Comparison of ENCODE assay signal across 16 cellular contexts in the genomic region with DNA sequence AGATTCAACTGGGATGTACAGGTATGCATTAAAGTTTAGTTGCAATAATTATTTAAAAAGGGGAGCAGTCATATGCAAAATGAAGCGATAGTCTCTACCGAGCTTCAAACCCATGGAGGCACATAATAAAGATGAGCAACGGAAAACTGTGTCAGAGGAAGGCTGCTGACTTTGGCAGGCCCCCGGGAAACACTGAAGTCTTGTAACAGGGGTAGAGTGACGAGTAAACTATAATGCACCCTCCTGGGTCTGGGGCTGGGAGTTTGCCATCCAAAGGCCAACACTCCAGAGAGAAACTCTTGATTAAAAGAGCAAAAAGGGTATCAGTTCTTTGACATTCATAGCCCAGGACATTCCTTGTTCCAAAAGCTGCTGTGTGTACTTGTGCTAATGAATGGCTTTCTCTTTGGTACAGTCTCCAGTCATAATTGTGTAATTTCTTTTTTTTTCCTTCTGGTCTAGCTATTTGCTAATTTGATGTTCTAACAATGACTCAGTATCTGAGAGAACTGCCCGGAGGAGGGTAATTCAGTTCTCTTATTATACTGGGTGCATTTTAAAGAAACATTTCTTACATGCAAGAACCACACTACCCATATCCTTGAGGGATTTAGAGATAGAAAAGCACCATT. TPM values are rescaled to one million over a fixed set of nuclear protein-coding genes. Genes with fewer than 3 reads are reported as not detected.
DNase-seq lines count a peak whose midpoint lies in the region; ATAC-seq, FAIRE-seq and TF ChIP-seq lines count a peak whose summit lies in the region.
"Had no signal": no experiment of that assay in that cellular context is flagged by ENCODE, and none has a peak within 500 bp of the region (broad histone marks: within the 10 kb centered on the region; RNA-seq: fewer than 3 reads in every experiment).

No MANE protein-coding gene starts in this region.

- ATAC-seq in A549 (peak; percentile 44 to 63; a peak in 2 of 6 replicates), GM18517 (IDR thresholded peaks at IDR 0.05; ENCODE audit: unreplicated experiment) (no peak), GM18505 (IDR thresholded peaks at IDR 0.05; ENCODE audit: unreplicated experiment) (no peak), GM21360 (IDR thresholded peaks at IDR 0.05; ENCODE audit: unreplicated experiment) (no peak)
- ATAC-seq: T-cell had no signal

- TF ChIP-seq EP300 in A549 (IDR thresholded peaks at IDR 0.05): no peak

- no peak for DNase-seq in A549 (ENCODE audit: low read depth in 1 of 2, low spot score in 1 of 2)
- peak; percentile 75 for DNase-seq in HFFc6
- DNase-seq in bronchial epithelial cell (ENCODE audit: low read depth): peak; percentile 91
- DNase-seq in kidney epithelial cell (ENCODE audit: low read depth): peak; percentile 56
- no peak for DNase-seq in effector CD8-positive, alpha-beta T cell (lab: John Stamatoyannopoulos, UW)
- DNase-seq: activated CD4-positive, alpha-beta T cell treated with anti-CD3 and anti-CD28 coated beads, Interleukin-2, amount 50 U/mL, for 1 hour; hippocampal formation; NCI-H1694; T-cell had no signal

- no peaks in the 10 kb centered on the region for H3K27me3 ChIP-seq in bronchial epithelial cell (ENCODE audit: control insufficient read depth, insufficient read depth, low read length)
- no peaks in the 10 kb centered on the region for H3K27me3 ChIP-seq in kidney epithelial cell (ENCODE audit: control insufficient read depth, insufficient read depth, low read length)

- no peaks in the 10 kb centered on the region for H3K9me3 ChIP-seq in A549
- H3K9me3 ChIP-seq: BLaER1 treated with 17β-estradiol and CSF1 and Interleukin-3, amounts not matched to agents 10 nM and 100 nM had no signal

- CTCF ChIA-PET in A549 (lab: Yijun Ruan, JAX): interaction anchor here (1.1 to 1.2 kb wide), 2 partner anchors 44 to 321 kb away, joined by 3 to 5 read pairs; no protein-coding TSS in a partner anchor

- H3K4me1 ChIP-seq in A549: peaks cover 22% of the 10 kb centered on the region

- no peak for TF ChIP-seq RAD21 in A549 (conservative IDR thresholded peaks at IDR 0.05 in 1 of 2, IDR thresholded peaks at IDR 0.05 in 1 of 2)

- peak overlapping the region; percentile 35; the same call in 2 of the 3 replicates for H3K4me2 ChIP-seq in A549

- H3K36me3 Mint-ChIP-seq in HFFc6 (ENCODE audit: low read depth): peaks cover 31% of the 10 kb centered on the region
- H3K36me3 Mint-ChIP-seq: T-cell had no signal

- no peak for FAIRE-seq in A549 (lab: Jason Lieb, UNC)
- FAIRE-seq in bronchial epithelial cell (lab: Jason Lieb, UNC): no peak
- FAIRE-seq: colon had no signal

- H3K27me3 Mint-ChIP-seq in HFFc6 (ENCODE audit: insufficient read depth): no peaks in the 10 kb centered on the region

- no peaks in the 10 kb centered on the region for H3K36me3 ChIP-seq in bronchial epithelial cell (ENCODE audit: control insufficient read depth, insufficient read depth, low read length)
- H3K36me3 ChIP-seq in kidney epithelial cell (ENCODE audit: control insufficient read depth, insufficient read depth, low read length): no peaks in the 10 kb centered on the region
- H3K36me3 ChIP-seq: BLaER1 treated with 17β-estradiol and CSF1 and Interleukin-3, amounts not matched to agents 10 nM and 100 nM had no signal

- peak overlapping the region in 1 of 2 experiments; percentile 29; a peak in 2 of 6 replicates for H3K27ac ChIP-seq in A549
- H3K27ac ChIP-seq: BLaER1 treated with 17β-estradiol and CSF1 and Interleukin-3, amounts not matched to agents 10 nM and 100 nM had no signal

- H3K4me1 Mint-ChIP-seq in HFFc6 (ENCODE audit: low read depth): peaks cover 70% of the 10 kb centered on the region
- H3K4me1 Mint-ChIP-seq: T-cell had no signal

- 46% methylated on average over 6 of the region's 6 CpGs for WGBS in A549 (ENCODE audit: missing lambda C conversion rate)

- TF ChIP-seq POLR2A in A549 (IDR thresholded peaks at IDR 0.05; ENCODE audit: low read length): no peak
- TF ChIP-seq POLR2A in GM18505 (IDR thresholded peaks at IDR 0.05; ENCODE audit: borderline replicate concordance, extremely low read depth, insufficient read depth, insufficient read length): no peak

- POLR2A ChIA-PET in A549 (lab: Yijun Ruan, JAX): no interaction called here

- peak overlapping the region; percentile 64 for H3K4me3 Mint-ChIP-seq in HFFc6
- H3K4me3 Mint-ChIP-seq: T-cell, type B pancreatic cell had no signal

- peak overlapping the region; percentile 73 for H3K27ac Mint-ChIP-seq in HFFc6
- H3K27ac Mint-ChIP-seq: T-cell, type B pancreatic cell had no signal

- no peaks in the 10 kb centered on the region for H3K9me3 Mint-ChIP-seq in HFFc6
- H3K9me3 Mint-ChIP-seq: T-cell, type B pancreatic cell had no signal

- no peak overlapping the region for H3K4me3 ChIP-seq in A549
- H3K4me3 ChIP-seq in bronchial epithelial cell (ENCODE audit: low read depth, low read length): no peak overlapping the region
- no peak overlapping the region for H3K4me3 ChIP-seq in kidney epithelial cell (ENCODE audit: low read depth, low read length)
- H3K4me3 ChIP-seq: BLaER1 treated with 17β-estradiol and CSF1 and Interleukin-3, amounts not matched to agents 10 nM and 100 nM; skin epidermis had no signal

- no peak for TF ChIP-seq CTCF in A549 (IDR thresholded peaks at IDR 0.05)
- TF ChIP-seq CTCF in HFFc6 (IDR thresholded peaks at IDR 0.05): no peak
- no peak for TF ChIP-seq CTCF in bronchial epithelial cell (IDR thresholded peaks at IDR 0.05; ENCODE audit: insufficient read depth, low read length, severe bottlenecking)
- no peak for TF ChIP-seq CTCF in kidney epithelial cell (IDR thresholded peaks at IDR 0.05; ENCODE audit: insufficient read depth, low read length, poor library complexity, severe bottlenecking)

TF ChIP-seq in A549, 52 proteins besides CTCF, POLR2A, EP300 and RAD21:
- no peak for TF ChIP-seq FOXS1 (CRISPR knock-in tag; IDR thresholded peaks at IDR 0.05)
- TF ChIP-seq CEBPB (IDR thresholded peaks at IDR 0.05): peak; percentile 18 to 24; a peak in 1 of 4 replicates
- TF ChIP-seq EHF (CRISPR knock-in tag; IDR thresholded peaks at IDR 0.05): no peak
- TF ChIP-seq NFE2L2 (conservative IDR thresholded peaks at IDR 0.05; ENCODE audit: low read length): no peak

RNA-seq across cellular contexts. Expression of a gene that starts 59.2 kb away (rescaled TPM):
- polyA plus RNA-seq in A549 (2011; rRNA removed) (0.50 and 0.74 TPM in 2 replicates), A549 (2017; fragmentation: RNase III; extraction: RNeasy Plus Mini Kit Qiagen cat#74134 plus additional on column Dnase treatment) (0.63 to 0.68 TPM (median 0.67 TPM) in 3 replicates)
- polyA plus RNA-seq in A549 (2012; cell fraction: cytosol; rRNA removed): 0.04 and 0.12 TPM in 2 replicates
- 0.31 and 0.36 TPM in 2 replicates for polyA plus RNA-seq in A549 (2012; cell fraction: nucleus; rRNA removed)
- polyA minus RNA-seq in A549 (2011; rRNA and poly(A)+ RNA removed): 0.70 and 1.1 TPM in 2 replicates
- 10 to 100 TPM; 51.6 to 86.3 (median 70.4) TPM for total RNA-seq in HFFc6 (2021; fragmentation: NEBNext Ultra II Directional; extraction: Animal tissue kit (Norgen Biotek cat#: 25700))
- total RNA-seq in bronchial epithelial cell (124 and 204 TPM in 2 replicates), kidney epithelial cell (289 and 342 TPM in 2 replicates)

Comparison
In these comparisons a context has a peak if more than half of its experiments do, and no peak if none do; other contexts are left out.
1. ATAC-seq: peak in A549 (2 of 2); none in GM18517 (single experiment), GM18505 (single experiment) and GM21360 (single experiment).
2. DNase-seq: peak in HFFc6 (single experiment), bronchial epithelial cell (single experiment) and kidney epithelial cell (single experiment); none in A549 (0 of 2) and effector CD8-positive, alpha-beta T cell (single experiment).